Comparison of ENCODE assay signal across 1 cellular context in genomic region chr2:10449838-10450691, GRCh38.
TF ChIP-seq lines count a peak whose summit lies in the region.

No MANE protein-coding gene starts in this region.

TF ChIP-seq in HepG2, 621 proteins besides CTCF, POLR2A, EP300 and RAD21 (continues in another document):
- TF ChIP-seq, protein P1, sequence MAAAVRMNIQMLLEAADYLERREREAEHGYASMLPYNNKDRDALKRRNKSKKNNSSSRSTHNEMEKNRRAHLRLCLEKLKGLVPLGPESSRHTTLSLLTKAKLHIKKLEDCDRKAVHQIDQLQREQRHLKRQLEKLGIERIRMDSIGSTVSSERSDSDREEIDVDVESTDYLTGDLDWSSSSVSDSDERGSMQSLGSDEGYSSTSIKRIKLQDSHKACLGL (CRISPR knock-in tag; IDR thresholded peaks at IDR 0.05) = no peak
- TF ChIP-seq HNRNPLL (IDR thresholded peaks at IDR 0.05; ENCODE audit: low read depth, low read length, poor library complexity, severe bottlenecking) (peak; percentile 26), DZIP1 (CRISPR knock-in tag; IDR thresholded peaks at IDR 0.05) (no peak), ZBTB4 (CRISPR knock-in tag; IDR thresholded peaks at IDR 0.05; ENCODE audit: borderline replicate concordance) (no peak), MYC (CRISPR knock-in tag; IDR thresholded peaks at IDR 0.05; ENCODE audit: borderline replicate concordance) (peak; percentile 68; the same call in 1 of the 2 replicates), TEAD2 (CRISPR knock-in tag; IDR thresholded peaks at IDR 0.05) (no peak), MAX (IDR thresholded peaks at IDR 0.05) (peak; percentile 83), ZKSCAN1 (IDR thresholded peaks at IDR 0.05; ENCODE audit: low read length) (no peak), ELF3 (CRISPR knock-in tag; IDR thresholded peaks at IDR 0.05) (peak; percentile 91), ZNF703 (CRISPR knock-in tag; IDR thresholded peaks at IDR 0.05; ENCODE audit: borderline replicate concordance) (no peak), ZNF124 (CRISPR knock-in tag; IDR thresholded peaks at IDR 0.05) (peak; percentile 94), PAX8 (CRISPR knock-in tag; IDR thresholded peaks at IDR 0.05; ENCODE audit: borderline replicate concordance) (peak; percentile 42; the same call in 1 of the 2 replicates), ZNF780A (CRISPR knock-in tag; IDR thresholded peaks at IDR 0.05) (no peak), ZNF792 (CRISPR knock-in tag; IDR thresholded peaks at IDR 0.05) (peak; percentile 80; the same call in 1 of the 2 replicates), ZNF331 (CRISPR knock-in tag; IDR thresholded peaks at IDR 0.05) (peak; percentile 97), SETDB1 (CRISPR knock-in tag; IDR thresholded peaks at IDR 0.05; ENCODE audit: borderline replicate concordance) (no peak), FOXO1 (CRISPR knock-in tag; IDR thresholded peaks at IDR 0.05) (peak; percentile 55; the same call in 1 of the 2 replicates), CBX1 (IDR thresholded peaks at IDR 0.05; ENCODE audit: low read depth) (peak; percentile 55), ZFP36L2 (CRISPR knock-in tag; IDR thresholded peaks at IDR 0.05) (no peak), ZNF232 (CRISPR knock-in tag; IDR thresholded peaks at IDR 0.05; ENCODE audit: borderline replicate concordance) (no peak; the same call in 1 of the 2 replicates), TCF7L2 (IDR thresholded peaks at IDR 0.05; ENCODE audit: low read depth, low read length) (no peak), AGO2 (optimal IDR thresholded peaks at IDR 0.05; ENCODE audit: low read depth, low read length) (peak; percentile 48), ZNF710 (CRISPR knock-in tag; IDR thresholded peaks at IDR 0.05; ENCODE audit: borderline replicate concordance) (peak; percentile 73; the same call in 1 of the 2 replicates), ZNF256 (CRISPR knock-in tag; conservative IDR thresholded peaks at IDR 0.05) (no peak), NFIB (CRISPR knock-in tag; IDR thresholded peaks at IDR 0.05; ENCODE audit: borderline replicate concordance) (no peak), ZNF230 (CRISPR knock-in tag; IDR thresholded peaks at IDR 0.05) (0 out of 2 replicates have a peak, but pooled peaks have one; percentile 52), ZNF672 (CRISPR knock-in tag; IDR thresholded peaks at IDR 0.05) (no peak), ZNF20 (CRISPR knock-in tag; IDR thresholded peaks at IDR 0.05) (no peak), TBL1XR1 (IDR thresholded peaks at IDR 0.05; ENCODE audit: borderline replicate concordance, low read length, partially characterized antibody) (peak; percentile 68), ZNF512 (CRISPR knock-in tag; IDR thresholded peaks at IDR 0.05) (no peak), ZNF431 (CRISPR knock-in tag; IDR thresholded peaks at IDR 0.05; ENCODE audit: borderline replicate concordance, low read depth) (peak; percentile 71; the same call in 1 of the 2 replicates), ZNF136 (CRISPR knock-in tag; IDR thresholded peaks at IDR 0.05; ENCODE audit: low read depth) (peak; percentile 97), ZFP91 (CRISPR knock-in tag; IDR thresholded peaks at IDR 0.05; ENCODE audit: borderline replicate concordance) (peak; percentile 85)
- TF ChIP-seq, protein P2, sequence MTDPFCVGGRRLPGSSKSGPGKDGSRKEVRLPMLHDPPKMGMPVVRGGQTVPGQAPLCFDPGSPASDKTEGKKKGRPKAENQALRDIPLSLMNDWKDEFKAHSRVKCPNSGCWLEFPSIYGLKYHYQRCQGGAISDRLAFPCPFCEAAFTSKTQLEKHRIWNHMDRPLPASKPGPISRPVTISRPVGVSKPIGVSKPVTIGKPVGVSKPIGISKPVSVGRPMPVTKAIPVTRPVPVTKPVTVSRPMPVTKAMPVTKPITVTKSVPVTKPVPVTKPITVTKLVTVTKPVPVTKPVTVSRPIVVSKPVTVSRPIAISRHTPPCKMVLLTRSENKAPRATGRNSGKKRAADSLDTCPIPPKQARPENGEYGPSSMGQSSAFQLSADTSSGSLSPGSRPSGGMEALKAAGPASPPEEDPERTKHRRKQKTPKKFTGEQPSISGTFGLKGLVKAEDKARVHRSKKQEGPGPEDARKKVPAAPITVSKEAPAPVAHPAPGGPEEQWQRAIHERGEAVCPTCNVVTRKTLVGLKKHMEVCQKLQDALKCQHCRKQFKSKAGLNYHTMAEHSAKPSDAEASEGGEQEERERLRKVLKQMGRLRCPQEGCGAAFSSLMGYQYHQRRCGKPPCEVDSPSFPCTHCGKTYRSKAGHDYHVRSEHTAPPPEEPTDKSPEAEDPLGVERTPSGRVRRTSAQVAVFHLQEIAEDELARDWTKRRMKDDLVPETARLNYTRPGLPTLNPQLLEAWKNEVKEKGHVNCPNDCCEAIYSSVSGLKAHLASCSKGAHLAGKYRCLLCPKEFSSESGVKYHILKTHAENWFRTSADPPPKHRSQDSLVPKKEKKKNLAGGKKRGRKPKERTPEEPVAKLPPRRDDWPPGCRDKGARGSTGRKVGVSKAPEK (CRISPR knock-in tag; IDR thresholded peaks at IDR 0.05; ENCODE audit: borderline replicate concordance) = no peak
- TF ChIP-seq, protein P3, sequence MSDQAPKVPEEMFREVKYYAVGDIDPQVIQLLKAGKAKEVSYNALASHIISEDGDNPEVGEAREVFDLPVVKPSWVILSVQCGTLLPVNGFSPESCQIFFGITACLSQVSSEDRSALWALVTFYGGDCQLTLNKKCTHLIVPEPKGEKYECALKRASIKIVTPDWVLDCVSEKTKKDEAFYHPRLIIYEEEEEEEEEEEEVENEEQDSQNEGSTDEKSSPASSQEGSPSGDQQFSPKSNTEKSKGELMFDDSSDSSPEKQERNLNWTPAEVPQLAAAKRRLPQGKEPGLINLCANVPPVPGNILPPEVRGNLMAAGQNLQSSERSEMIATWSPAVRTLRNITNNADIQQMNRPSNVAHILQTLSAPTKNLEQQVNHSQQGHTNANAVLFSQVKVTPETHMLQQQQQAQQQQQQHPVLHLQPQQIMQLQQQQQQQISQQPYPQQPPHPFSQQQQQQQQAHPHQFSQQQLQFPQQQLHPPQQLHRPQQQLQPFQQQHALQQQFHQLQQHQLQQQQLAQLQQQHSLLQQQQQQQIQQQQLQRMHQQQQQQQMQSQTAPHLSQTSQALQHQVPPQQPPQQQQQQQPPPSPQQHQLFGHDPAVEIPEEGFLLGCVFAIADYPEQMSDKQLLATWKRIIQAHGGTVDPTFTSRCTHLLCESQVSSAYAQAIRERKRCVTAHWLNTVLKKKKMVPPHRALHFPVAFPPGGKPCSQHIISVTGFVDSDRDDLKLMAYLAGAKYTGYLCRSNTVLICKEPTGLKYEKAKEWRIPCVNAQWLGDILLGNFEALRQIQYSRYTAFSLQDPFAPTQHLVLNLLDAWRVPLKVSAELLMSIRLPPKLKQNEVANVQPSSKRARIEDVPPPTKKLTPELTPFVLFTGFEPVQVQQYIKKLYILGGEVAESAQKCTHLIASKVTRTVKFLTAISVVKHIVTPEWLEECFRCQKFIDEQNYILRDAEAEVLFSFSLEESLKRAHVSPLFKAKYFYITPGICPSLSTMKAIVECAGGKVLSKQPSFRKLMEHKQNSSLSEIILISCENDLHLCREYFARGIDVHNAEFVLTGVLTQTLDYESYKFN (CRISPR knock-in tag; conservative IDR thresholded peaks at IDR 0.05) = peak; percentile 76
- TF ChIP-seq, protein P4, sequence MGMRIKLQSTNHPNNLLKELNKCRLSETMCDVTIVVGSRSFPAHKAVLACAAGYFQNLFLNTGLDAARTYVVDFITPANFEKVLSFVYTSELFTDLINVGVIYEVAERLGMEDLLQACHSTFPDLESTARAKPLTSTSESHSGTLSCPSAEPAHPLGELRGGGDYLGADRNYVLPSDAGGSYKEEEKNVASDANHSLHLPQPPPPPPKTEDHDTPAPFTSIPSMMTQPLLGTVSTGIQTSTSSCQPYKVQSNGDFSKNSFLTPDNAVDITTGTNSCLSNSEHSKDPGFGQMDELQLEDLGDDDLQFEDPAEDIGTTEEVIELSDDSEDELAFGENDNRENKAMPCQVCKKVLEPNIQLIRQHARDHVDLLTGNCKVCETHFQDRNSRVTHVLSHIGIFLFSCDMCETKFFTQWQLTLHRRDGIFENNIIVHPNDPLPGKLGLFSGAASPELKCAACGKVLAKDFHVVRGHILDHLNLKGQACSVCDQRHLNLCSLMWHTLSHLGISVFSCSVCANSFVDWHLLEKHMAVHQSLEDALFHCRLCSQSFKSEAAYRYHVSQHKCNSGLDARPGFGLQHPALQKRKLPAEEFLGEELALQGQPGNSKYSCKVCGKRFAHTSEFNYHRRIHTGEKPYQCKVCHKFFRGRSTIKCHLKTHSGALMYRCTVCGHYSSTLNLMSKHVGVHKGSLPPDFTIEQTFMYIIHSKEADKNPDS (CRISPR knock-in tag; IDR thresholded peaks at IDR 0.05) = 0 out of 2 replicates have a peak, but pooled peaks have one; percentile 18
